Comparison of ENCODE assay signal across 1 cellular context in the genomic region with DNA sequence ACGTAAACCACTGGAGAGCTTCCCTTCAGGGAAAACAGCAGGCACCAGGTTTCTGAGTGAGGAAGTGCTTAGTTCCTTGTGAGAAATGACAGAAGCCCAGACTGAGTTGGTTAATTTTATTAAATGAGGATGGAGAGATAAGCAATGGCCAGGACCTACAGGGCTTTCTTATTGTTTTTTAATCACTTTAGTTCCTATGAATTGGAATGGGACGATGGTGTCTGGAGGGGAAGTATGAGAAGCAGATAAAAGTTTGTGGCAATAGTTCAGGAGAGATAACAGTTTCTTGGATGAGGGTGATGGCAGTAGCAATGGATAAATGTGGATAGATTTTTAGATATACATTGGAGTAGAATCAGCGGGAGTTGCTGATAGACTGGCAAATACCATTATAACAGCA.
A peak's percentile ranks its signal among the peaks of the same experiment; 100 is the strongest.
TF ChIP-seq lines count a peak whose summit lies in the region.

No MANE protein-coding gene starts in this region.

TF ChIP-seq in SK-N-SH treated with all-trans-retinoic acid at 6 μM for 48 hours, 23 proteins besides CTCF, POLR2A, EP300 and RAD21 (continued from another document):
- TF ChIP-seq, protein P1, sequence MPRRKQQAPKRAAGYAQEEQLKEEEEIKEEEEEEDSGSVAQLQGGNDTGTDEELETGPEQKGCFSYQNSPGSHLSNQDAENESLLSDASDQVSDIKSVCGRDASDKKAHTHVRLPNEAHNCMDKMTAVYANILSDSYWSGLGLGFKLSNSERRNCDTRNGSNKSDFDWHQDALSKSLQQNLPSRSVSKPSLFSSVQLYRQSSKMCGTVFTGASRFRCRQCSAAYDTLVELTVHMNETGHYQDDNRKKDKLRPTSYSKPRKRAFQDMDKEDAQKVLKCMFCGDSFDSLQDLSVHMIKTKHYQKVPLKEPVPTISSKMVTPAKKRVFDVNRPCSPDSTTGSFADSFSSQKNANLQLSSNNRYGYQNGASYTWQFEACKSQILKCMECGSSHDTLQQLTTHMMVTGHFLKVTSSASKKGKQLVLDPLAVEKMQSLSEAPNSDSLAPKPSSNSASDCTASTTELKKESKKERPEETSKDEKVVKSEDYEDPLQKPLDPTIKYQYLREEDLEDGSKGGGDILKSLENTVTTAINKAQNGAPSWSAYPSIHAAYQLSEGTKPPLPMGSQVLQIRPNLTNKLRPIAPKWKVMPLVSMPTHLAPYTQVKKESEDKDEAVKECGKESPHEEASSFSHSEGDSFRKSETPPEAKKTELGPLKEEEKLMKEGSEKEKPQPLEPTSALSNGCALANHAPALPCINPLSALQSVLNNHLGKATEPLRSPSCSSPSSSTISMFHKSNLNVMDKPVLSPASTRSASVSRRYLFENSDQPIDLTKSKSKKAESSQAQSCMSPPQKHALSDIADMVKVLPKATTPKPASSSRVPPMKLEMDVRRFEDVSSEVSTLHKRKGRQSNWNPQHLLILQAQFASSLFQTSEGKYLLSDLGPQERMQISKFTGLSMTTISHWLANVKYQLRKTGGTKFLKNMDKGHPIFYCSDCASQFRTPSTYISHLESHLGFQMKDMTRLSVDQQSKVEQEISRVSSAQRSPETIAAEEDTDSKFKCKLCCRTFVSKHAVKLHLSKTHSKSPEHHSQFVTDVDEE (CRISPR knock-in tag; IDR thresholded peaks at IDR 0.05) = peak; percentile 98
- TF ChIP-seq PATZ1 (CRISPR knock-in tag; IDR thresholded peaks at IDR 0.05; ENCODE audit: borderline replicate concordance) (peak; percentile 44; the same call in 1 of the 2 replicates), ZFP30 (CRISPR knock-in tag; IDR thresholded peaks at IDR 0.05) (0 out of 2 replicates have a peak, but pooled peaks have one; percentile 27), ESRRG (CRISPR knock-in tag; IDR thresholded peaks at IDR 0.05) (0 out of 2 replicates have a peak, but pooled peaks have one; percentile 20), ZNF8 (CRISPR knock-in tag; IDR thresholded peaks at IDR 0.05) (peak; percentile 65), BACH2 (CRISPR knock-in tag; IDR thresholded peaks at IDR 0.05; ENCODE audit: borderline replicate concordance) (no peak), RARB (CRISPR knock-in tag; IDR thresholded peaks at IDR 0.05) (no peak), SNAI2 (CRISPR knock-in tag; IDR thresholded peaks at IDR 0.05) (peak; percentile 82), CSRNP3 (CRISPR knock-in tag; IDR thresholded peaks at IDR 0.05) (peak; percentile 81)
TF ChIP-seq in SK-N-SH treated with all-trans-retinoic acid at 6 μM for 48 hours: peak in this region for 13.
